Comparison of ENCODE assay signal across 20 cellular contexts in genomic region chr11:10519630-10520029, GRCh38. TPM values are rescaled to one million over a fixed set of nuclear protein-coding genes. Genes with fewer than 3 reads are reported as not detected.
"Had no signal": no experiment of that assay in that cellular context is flagged by ENCODE, and none has a peak within 500 bp of the region (broad histone marks: within the 10 kb centered on the region; RNA-seq: fewer than 3 reads in every experiment).

No MANE protein-coding gene starts in this region.

- H3K27ac ChIP-seq: left lung, psoas muscle, right atrium auricular region, spleen, tibial artery had no signal

- ATAC-seq: left lung, natural killer cell had no signal

- H3K27me3 Mint-ChIP-seq: activated naive CD8-positive, alpha-beta T cell treated with anti-CD3 and anti-CD28 coated beads, Interleukin-2, amount 10 ng/mL, durations not matched to agents 7 days and 5 days had no signal

- H3K4me1 Mint-ChIP-seq: mesothelial cell of epicardium, natural killer cell had no signal

- DNase-seq: activated CD4-positive, alpha-beta T cell treated with anti-CD3 and anti-CD28 coated beads for 1 hour; activated CD8-positive, alpha-beta memory T cell treated with anti-CD3 and anti-CD28 coated beads for 24 hours; activated CD8-positive, alpha-beta memory T cell treated with anti-CD3 and anti-CD28 coated beads, Interleukin-2, amount 50 U/mL, for 4 hours; activated naive CD4-positive, alpha-beta T cell treated with anti-CD3 and anti-CD28 coated beads for 36 hours; activated naive CD8-positive, alpha-beta T cell treated with anti-CD3 and anti-CD28 coated beads, Interleukin-2, amount 10 ng/mL, durations not matched to agents 7 days and 5 days; activated T-cell treated with anti-CD3 and anti-CD28 coated beads, Interleukin-2, amount 50 U/mL, for 48 hours; amniotic stem cell; effector CD4-positive, alpha-beta T cell; foreskin melanocyte; left lung; natural killer cell; psoas muscle; spleen; stimulated activated CD4-positive, alpha-beta T cell treated with anti-CD3 and anti-CD28 coated beads, Interleukin-4, amount 100 ng/mL, for 1 hour; stimulated activated naive CD4-positive, alpha-beta T cell treated with Interleukin-2 at 50 U/mL for 16 hours; T-helper 1 cell; tibial artery had no signal

- H3K9me3 Mint-ChIP-seq: activated naive CD4-positive, alpha-beta T cell treated with anti-CD3 and anti-CD28 coated beads for 36 hours; activated naive CD8-positive, alpha-beta T cell treated with anti-CD3 and anti-CD28 coated beads, Interleukin-2, amount 10 ng/mL, durations not matched to agents 7 days and 5 days; mesothelial cell of epicardium; natural killer cell had no signal

- H3K27me3 ChIP-seq: left lung, right atrium auricular region, spleen, tibial artery had no signal

- H3K9me3 ChIP-seq: left lung, psoas muscle, right atrium auricular region, spleen, tibial artery had no signal

- H3K4me3 ChIP-seq: left lung, psoas muscle, right atrium auricular region, spleen, tibial artery had no signal

- H3K4me3 Mint-ChIP-seq: activated naive CD4-positive, alpha-beta T cell treated with anti-CD3 and anti-CD28 coated beads for 36 hours; activated naive CD8-positive, alpha-beta T cell treated with anti-CD3 and anti-CD28 coated beads, Interleukin-2, amount 10 ng/mL, durations not matched to agents 7 days and 5 days; mesothelial cell of epicardium; natural killer cell had no signal

- H3K27ac Mint-ChIP-seq: activated naive CD4-positive, alpha-beta T cell treated with anti-CD3 and anti-CD28 coated beads for 36 hours; activated naive CD8-positive, alpha-beta T cell treated with anti-CD3 and anti-CD28 coated beads, Interleukin-2, amount 10 ng/mL, durations not matched to agents 7 days and 5 days; mesothelial cell of epicardium; natural killer cell had no signal

RNA-seq across cellular contexts. Expression of gene LYVE1, which starts 48.8 kb away (rescaled TPM):
- total RNA-seq: activated naive CD4-positive, alpha-beta T cell treated with anti-CD3 and anti-CD28 coated beads for 36 hours; activated naive CD8-positive, alpha-beta T cell treated with anti-CD3 and anti-CD28 coated beads, Interleukin-2, amount 10 ng/mL, durations not matched to agents 7 days and 5 days; kidney epithelial cell; natural killer cell had no signal
